In the genomic region with DNA sequence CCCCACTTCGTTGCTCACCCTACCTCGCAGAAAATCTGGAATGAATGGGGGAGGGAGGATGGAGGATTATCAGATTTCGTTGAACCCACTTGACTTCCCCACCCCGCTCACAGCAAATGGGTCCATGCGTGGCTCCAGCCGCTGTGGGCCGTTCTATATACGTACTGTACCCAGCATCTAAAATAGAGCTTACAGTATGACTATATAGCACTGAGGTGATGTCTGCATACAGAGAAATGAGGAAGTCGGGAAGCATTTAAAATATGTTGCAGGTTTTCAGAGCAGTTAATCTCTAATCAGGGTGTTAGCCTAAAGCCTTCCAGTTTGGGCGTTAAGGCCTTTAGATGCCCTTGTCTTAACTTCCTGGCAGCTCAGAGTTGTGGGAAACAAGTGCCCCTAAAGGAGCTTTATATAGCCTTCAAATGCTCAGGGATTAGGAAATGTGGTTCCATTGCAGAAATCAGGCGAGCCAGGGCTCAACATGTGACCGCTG, we compare ENCODE assay signal across 9 cellular contexts. TPM values are rescaled to one million over a fixed set of nuclear protein-coding genes. Genes with fewer than 3 reads are reported as not detected.
DNase-seq lines count a peak whose midpoint lies in the region; ATAC-seq, FAIRE-seq and TF ChIP-seq lines count a peak whose summit lies in the region.
"Had no signal": no experiment of that assay in that cellular context is flagged by ENCODE, and none has a peak within 500 bp of the region (broad histone marks: within the 10 kb centered on the region; RNA-seq: fewer than 3 reads in every experiment).

No MANE protein-coding gene starts in this region.

- H3K23me2 ChIP-seq in H1 (ENCODE audit: low read depth, low read length) = peaks cover 8% of the 10 kb centered on the region

- no peak overlapping the region for H3K23ac ChIP-seq in H1 (ENCODE audit: insufficient read length)

- H2BK5ac ChIP-seq in H1 (ENCODE audit: low read depth, low read length) = no peak overlapping the region

- TF ChIP-seq POLR2A in H1 (IDR thresholded peaks at IDR 0.05; ENCODE audit: control extremely low read depth in 1 of 2, low read depth in 2 of 2, low read length in 2 of 2) = no peak
- TF ChIP-seq POLR2A in prostate gland (IDR thresholded peaks at IDR 0.05) = no peak

- H3K4ac ChIP-seq in H1 (replicated peaks; ENCODE audit: insufficient read length, low read depth, low read length) = no peak overlapping the region

- H3K36me3 ChIP-seq in OCI-LY1 (ENCODE audit: insufficient read depth, low read length) (peaks cover 11% of the 10 kb centered on the region; the same call in 1 of the 2 replicates), H1 (ENCODE audit: control insufficient read depth in 2 of 4, insufficient read depth in 4 of 4, low read length in 3 of 4) (no peaks in the 10 kb centered on the region; a peak in 1 of 8 replicates), prostate gland (no peaks in the 10 kb centered on the region)

- H3K9me3 ChIP-seq in OCI-LY1 (ENCODE audit: low read length) (no peaks in the 10 kb centered on the region), H1 (ENCODE audit: insufficient read depth in 2 of 2, low read depth in 1 of 2, low read length in 1 of 2) (no peaks in the 10 kb centered on the region), prostate gland (no peaks in the 10 kb centered on the region)

- no peaks in the 10 kb centered on the region for H3K9me2 ChIP-seq in OCI-LY1 (ENCODE audit: low read depth, low read length)

- H3K18ac ChIP-seq in H1 (ENCODE audit: extremely low read depth, low read length) = no peak overlapping the region

- H3K27me3 ChIP-seq in OCI-LY1 (ENCODE audit: insufficient read depth, low read length) = no peaks in the 10 kb centered on the region
- no peaks in the 10 kb centered on the region; a peak in 2 of 7 replicates for H3K27me3 ChIP-seq in H1 (replicated peaks in 1 of 4; ENCODE audit: control insufficient read depth in 3 of 4, extremely low read depth in 1 of 4, insufficient read depth in 3 of 4, low read length in 3 of 4)
- no peaks in the 10 kb centered on the region for H3K27me3 ChIP-seq in prostate gland (replicated peaks; ENCODE audit: insufficient read depth)

- H3K4me3 ChIP-seq in OCI-LY1 (ENCODE audit: low read depth, low read length, poor library complexity, severe bottlenecking) = peak overlapping the region; percentile 91
- H3K4me3 ChIP-seq in H1 (ENCODE audit: extremely low read depth in 1 of 4, insufficient read depth in 2 of 4, low read depth in 3 of 4, low read length in 4 of 4) = peak overlapping the region; percentile 50 to 69 (median 61)
- H3K4me3 ChIP-seq in prostate gland = peak overlapping the region; percentile 36 to 47

- no peak overlapping the region for H4K8ac ChIP-seq in H1 (ENCODE audit: extremely low read depth, insufficient read depth, low read length)

- no peak overlapping the region for H2BK20ac ChIP-seq in H1 (ENCODE audit: low read length)

- H3K79me1 ChIP-seq in H1 (ENCODE audit: low read depth, low read length) = 0 out of 2 replicates have a peak, but pooled peaks cover 3% of the 10 kb centered on the region

- H3K79me2 ChIP-seq in OCI-LY1 (ENCODE audit: insufficient read depth, low read length) = peaks cover 12% of the 10 kb centered on the region; the same call in 1 of the 2 replicates
- no peaks in the 10 kb centered on the region for H3K79me2 ChIP-seq in H1 (ENCODE audit: control insufficient read depth in 1 of 2, insufficient read depth in 2 of 2, low read length in 2 of 2)

- no peak overlapping the region for H4K91ac ChIP-seq in H1 (replicated peaks; ENCODE audit: insufficient read length, low read length)

- H3K56ac ChIP-seq in H1 (replicated peaks; ENCODE audit: insufficient read length, low read depth, low read length) = no peak overlapping the region

- intact Hi-C loops in prostate gland (cut with DNase I) = no loop called here

- no peaks in the 10 kb centered on the region for H4K20me1 ChIP-seq in OCI-LY1 (ENCODE audit: insufficient read depth, low read length)
- H4K20me1 ChIP-seq in H1 (replicated peaks in 1 of 2; ENCODE audit: control insufficient read depth in 1 of 2, insufficient read depth in 2 of 2, low read length in 2 of 2) = peaks cover 0 to 8% of the 10 kb centered on the region in 2 experiments

- H3K4me2 ChIP-seq in OCI-LY1 (ENCODE audit: low read length) (peak overlapping the region; percentile 91), H1 (ENCODE audit: insufficient read depth in 1 of 2, low read depth in 2 of 2, low read length in 2 of 2) (peak overlapping the region; percentile 89 to 93)

- H2AFZ ChIP-seq in OCI-LY1 (ENCODE audit: low read length) = no peak overlapping the region
- H2AFZ ChIP-seq in H1 (ENCODE audit: low read length) = no peak overlapping the region

- peaks cover 47% of the 10 kb centered on the region for H3K4me1 ChIP-seq in OCI-LY1 (ENCODE audit: insufficient read depth, low read length, severe bottlenecking)
- peaks cover 6 to 11% (median 9%) of the 10 kb centered on the region in 4 experiments for H3K4me1 ChIP-seq in H1 (replicated peaks in 1 of 4; ENCODE audit: control insufficient read depth in 3 of 4, insufficient read depth in 4 of 4, low read length in 3 of 4)
- no peaks in the 10 kb centered on the region for H3K4me1 ChIP-seq in prostate gland (replicated peaks)

- WGBS in H1 (ENCODE audit: extremely low coverage in 1 of 2, insufficient coverage in 1 of 2, insufficient read length in 1 of 2, insufficient replicate concordance in 2 of 2, low coverage in 1 of 2, low lambda C conversion rate in 2 of 2, missing lambda C conversion rate in 1 of 2), 2 experiments = 56% methylated on average over 12 of the region's 12 CpGs; no CpG with 5 or more reads in 1 of the 2 experiments
- WGBS in prostate gland = 45% methylated on average over 12 of the region's 12 CpGs

- TF ChIP-seq CTCF in OCI-LY1 (IDR thresholded peaks at IDR 0.05; ENCODE audit: low read length) (no peak), H1 (IDR thresholded peaks at IDR 0.05; ENCODE audit: control extremely low read depth in 1 of 3, insufficient read depth in 1 of 3, low read depth in 1 of 3, low read length in 3 of 3) (no peak), prostate gland (IDR thresholded peaks at IDR 0.05) (no peak)

- POLR2A ChIA-PET in H1 (lab: Charles Lee; ENCODE audit: partially characterized antibody) = interaction anchor here (0.7 to 3.0 kb wide), 11 partner anchors 8 to 301 kb away, joined by 3 to 12 read pairs (median 4); partner anchors contain the start of genes RNU4-2 and RPLP0

- H2BK120ac ChIP-seq in H1 (replicated peaks; ENCODE audit: low read depth, low read length) = no peak overlapping the region

- CTCF ChIA-PET in H1 (lab: Charles Lee; ENCODE audit: partially characterized antibody) = interaction anchor here (1.0 to 2.4 kb wide), 6 partner anchors 15 to 130 kb away, joined by 3 to 12 read pairs (median 3); no protein-coding TSS in a partner anchor

- no peak overlapping the region for H2AK5ac ChIP-seq in H1 (ENCODE audit: low read depth, low read length)

- peak overlapping the region; percentile 71 for H3K9ac ChIP-seq in OCI-LY1 (ENCODE audit: low read length)
- H3K9ac ChIP-seq in H1 (replicated peaks in 1 of 4; ENCODE audit: extremely low read depth in 1 of 4, low read depth in 3 of 4, low read length in 3 of 4) = peak overlapping the region in 1 of 4 experiments; percentile 8; a peak in 3 of 7 replicates

- no peak for TF ChIP-seq EP300 in H1 (IDR thresholded peaks at IDR 0.05; ENCODE audit: borderline replicate concordance in 1 of 2, low read depth in 2 of 2, low read length in 2 of 2)

- H3F3A ChIP-seq in OCI-LY1 (ENCODE audit: insufficient read depth, low read length) = no peaks in the 10 kb centered on the region

- no peak overlapping the region for H3K14ac ChIP-seq in H1 (ENCODE audit: insufficient read length)

- peak; percentile 52 for DNase-seq in NCI-H2107 treated with DMSO at 0.1 percent for 48 hours (lab: John Stamatoyannopoulos, UW; ENCODE audit: unreplicated experiment)
- no peak for DNase-seq in NCI-H2107 (lab: John Stamatoyannopoulos, UW)
- DNase-seq in H1 (ENCODE audit: low read depth in 1 of 2, low spot score in 2 of 2) = no peak
- no peak for DNase-seq in prostate gland (ENCODE audit: low spot score)
- DNase-seq in inferior parietal cortex (ENCODE audit: extremely low spot score) = no peak
- DNase-seq in stimulated activated naive CD4-positive, alpha-beta T cell treated with Interleukin-2 at 50 U/mL for 16 hours (lab: John Stamatoyannopoulos, UW) = no peak

- no peak for TF ChIP-seq RAD21 in H1 (IDR thresholded peaks at IDR 0.05 in 1 of 2, conservative IDR thresholded peaks at IDR 0.05 in 1 of 2; ENCODE audit: low read depth in 2 of 2, low read length in 2 of 2)

- H4K5ac ChIP-seq in H1 (ENCODE audit: insufficient read length, low read depth, low read length) = no peak overlapping the region

- no peak overlapping the region for H2BK15ac ChIP-seq in H1 (ENCODE audit: low read length)

- ATAC-seq in HG02588 (IDR thresholded peaks at IDR 0.05; ENCODE audit: unreplicated experiment) = no peak

- no peak for FAIRE-seq in H1 (lab: Jason Lieb, UNC)

- H2BK12ac ChIP-seq in H1 (ENCODE audit: low read depth, low read length) = no peak overlapping the region

- peak overlapping the region; percentile 17 for H3K27ac ChIP-seq in OCI-LY1 (ENCODE audit: low read depth, low read length, poor library complexity, severe bottlenecking)
- no peak overlapping the region for H3K27ac ChIP-seq in H1 (ENCODE audit: low read depth, low read length)
- H3K27ac ChIP-seq in prostate gland = peak overlapping the region in 1 of 2 donors; percentile 62

TF ChIP-seq in H1, 55 proteins besides CTCF, POLR2A, EP300 and RAD21:
- no peak for TF ChIP-seq SIRT6 (IDR thresholded peaks at IDR 0.05; ENCODE audit: low read length)
- no peak for TF ChIP-seq HDAC6 (IDR thresholded peaks at IDR 0.05; ENCODE audit: low read depth, low read length)
- TF ChIP-seq SUZ12 (IDR thresholded peaks at IDR 0.05; ENCODE audit: low read length) = no peak

RNA-seq across cellular contexts. Expression of gene BICDL1, which starts 1.4 kb away (rescaled TPM):
- total RNA-seq in H1 (2021; fragmentation: NEBNext Ultra II Directional; extraction: Animal tissue kit (Norgen Biotek cat#: 25700)) = 25.9 and 26.9 TPM in 2 replicates
- 17.2 and 18.4 TPM in 2 replicates for polyA plus RNA-seq in H1 (2011; rRNA removed)
- polyA plus RNA-seq in H1 (2011; cell fraction: cytosol; rRNA removed) = 23.6 TPM
- polyA plus RNA-seq in H1 (2011; cell fraction: nucleus; rRNA removed) = 104 TPM
- 20.1 to 29.4 TPM (median 24.4 TPM) in 4 replicates for polyA plus RNA-seq in H1 (2012, experiment 1 of 2)
- polyA plus RNA-seq in H1 (2012, experiment 2 of 2) = 10.7 TPM
- 20.7 TPM for polyA plus RNA-seq in H1 (2013, experiment 1 of 2)
- polyA plus RNA-seq in H1 (2013, experiment 2 of 2) = 18.4 TPM
- 7.9 and 11.2 TPM in 2 replicates for polyA minus RNA-seq in H1 (2011; rRNA and poly(A)+ RNA removed)
- polyA minus RNA-seq in H1 (2011; cell fraction: cytosol; rRNA and poly(A)+ RNA removed) = 11.3 TPM
- 12.6 TPM for polyA minus RNA-seq in H1 (2011; cell fraction: nucleus; rRNA and poly(A)+ RNA removed)
- 10 to 100 TPM in 1 of 2 donors, 1 to 10 TPM in 1; 8.6 to 34.0 TPM for total RNA-seq in prostate gland
- total RNA-seq: HT1080 had no signal
